In the genomic region with DNA sequence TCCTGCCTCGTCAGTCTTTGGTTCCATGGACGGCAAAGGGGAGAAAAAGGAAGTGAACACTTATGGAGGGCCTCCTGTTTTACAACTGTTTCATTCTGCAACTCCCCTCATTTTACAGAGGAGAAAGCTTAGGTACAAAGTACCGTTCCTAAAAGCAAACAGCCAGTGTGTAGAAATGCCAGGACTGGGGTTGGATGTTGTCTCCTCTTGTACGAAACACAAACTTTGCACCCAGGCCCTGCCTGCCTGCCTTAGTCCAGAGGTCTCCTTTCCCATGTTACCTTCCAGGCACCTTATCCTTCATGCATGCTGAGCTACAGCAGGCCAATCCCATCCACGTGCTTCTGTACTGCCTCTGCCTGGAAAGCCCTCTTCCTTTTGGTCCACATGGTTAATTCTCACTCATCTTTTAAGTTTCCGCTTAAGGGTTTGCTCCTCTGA, we compare ENCODE assay signal across 1 cellular context.
TF ChIP-seq lines count a peak whose summit lies in the region.

No MANE protein-coding gene starts in this region.

TF ChIP-seq in GM23338, 12 proteins besides CTCF, POLR2A, EP300 and RAD21 (continued from another document):
- TF ChIP-seq, protein P1, sequence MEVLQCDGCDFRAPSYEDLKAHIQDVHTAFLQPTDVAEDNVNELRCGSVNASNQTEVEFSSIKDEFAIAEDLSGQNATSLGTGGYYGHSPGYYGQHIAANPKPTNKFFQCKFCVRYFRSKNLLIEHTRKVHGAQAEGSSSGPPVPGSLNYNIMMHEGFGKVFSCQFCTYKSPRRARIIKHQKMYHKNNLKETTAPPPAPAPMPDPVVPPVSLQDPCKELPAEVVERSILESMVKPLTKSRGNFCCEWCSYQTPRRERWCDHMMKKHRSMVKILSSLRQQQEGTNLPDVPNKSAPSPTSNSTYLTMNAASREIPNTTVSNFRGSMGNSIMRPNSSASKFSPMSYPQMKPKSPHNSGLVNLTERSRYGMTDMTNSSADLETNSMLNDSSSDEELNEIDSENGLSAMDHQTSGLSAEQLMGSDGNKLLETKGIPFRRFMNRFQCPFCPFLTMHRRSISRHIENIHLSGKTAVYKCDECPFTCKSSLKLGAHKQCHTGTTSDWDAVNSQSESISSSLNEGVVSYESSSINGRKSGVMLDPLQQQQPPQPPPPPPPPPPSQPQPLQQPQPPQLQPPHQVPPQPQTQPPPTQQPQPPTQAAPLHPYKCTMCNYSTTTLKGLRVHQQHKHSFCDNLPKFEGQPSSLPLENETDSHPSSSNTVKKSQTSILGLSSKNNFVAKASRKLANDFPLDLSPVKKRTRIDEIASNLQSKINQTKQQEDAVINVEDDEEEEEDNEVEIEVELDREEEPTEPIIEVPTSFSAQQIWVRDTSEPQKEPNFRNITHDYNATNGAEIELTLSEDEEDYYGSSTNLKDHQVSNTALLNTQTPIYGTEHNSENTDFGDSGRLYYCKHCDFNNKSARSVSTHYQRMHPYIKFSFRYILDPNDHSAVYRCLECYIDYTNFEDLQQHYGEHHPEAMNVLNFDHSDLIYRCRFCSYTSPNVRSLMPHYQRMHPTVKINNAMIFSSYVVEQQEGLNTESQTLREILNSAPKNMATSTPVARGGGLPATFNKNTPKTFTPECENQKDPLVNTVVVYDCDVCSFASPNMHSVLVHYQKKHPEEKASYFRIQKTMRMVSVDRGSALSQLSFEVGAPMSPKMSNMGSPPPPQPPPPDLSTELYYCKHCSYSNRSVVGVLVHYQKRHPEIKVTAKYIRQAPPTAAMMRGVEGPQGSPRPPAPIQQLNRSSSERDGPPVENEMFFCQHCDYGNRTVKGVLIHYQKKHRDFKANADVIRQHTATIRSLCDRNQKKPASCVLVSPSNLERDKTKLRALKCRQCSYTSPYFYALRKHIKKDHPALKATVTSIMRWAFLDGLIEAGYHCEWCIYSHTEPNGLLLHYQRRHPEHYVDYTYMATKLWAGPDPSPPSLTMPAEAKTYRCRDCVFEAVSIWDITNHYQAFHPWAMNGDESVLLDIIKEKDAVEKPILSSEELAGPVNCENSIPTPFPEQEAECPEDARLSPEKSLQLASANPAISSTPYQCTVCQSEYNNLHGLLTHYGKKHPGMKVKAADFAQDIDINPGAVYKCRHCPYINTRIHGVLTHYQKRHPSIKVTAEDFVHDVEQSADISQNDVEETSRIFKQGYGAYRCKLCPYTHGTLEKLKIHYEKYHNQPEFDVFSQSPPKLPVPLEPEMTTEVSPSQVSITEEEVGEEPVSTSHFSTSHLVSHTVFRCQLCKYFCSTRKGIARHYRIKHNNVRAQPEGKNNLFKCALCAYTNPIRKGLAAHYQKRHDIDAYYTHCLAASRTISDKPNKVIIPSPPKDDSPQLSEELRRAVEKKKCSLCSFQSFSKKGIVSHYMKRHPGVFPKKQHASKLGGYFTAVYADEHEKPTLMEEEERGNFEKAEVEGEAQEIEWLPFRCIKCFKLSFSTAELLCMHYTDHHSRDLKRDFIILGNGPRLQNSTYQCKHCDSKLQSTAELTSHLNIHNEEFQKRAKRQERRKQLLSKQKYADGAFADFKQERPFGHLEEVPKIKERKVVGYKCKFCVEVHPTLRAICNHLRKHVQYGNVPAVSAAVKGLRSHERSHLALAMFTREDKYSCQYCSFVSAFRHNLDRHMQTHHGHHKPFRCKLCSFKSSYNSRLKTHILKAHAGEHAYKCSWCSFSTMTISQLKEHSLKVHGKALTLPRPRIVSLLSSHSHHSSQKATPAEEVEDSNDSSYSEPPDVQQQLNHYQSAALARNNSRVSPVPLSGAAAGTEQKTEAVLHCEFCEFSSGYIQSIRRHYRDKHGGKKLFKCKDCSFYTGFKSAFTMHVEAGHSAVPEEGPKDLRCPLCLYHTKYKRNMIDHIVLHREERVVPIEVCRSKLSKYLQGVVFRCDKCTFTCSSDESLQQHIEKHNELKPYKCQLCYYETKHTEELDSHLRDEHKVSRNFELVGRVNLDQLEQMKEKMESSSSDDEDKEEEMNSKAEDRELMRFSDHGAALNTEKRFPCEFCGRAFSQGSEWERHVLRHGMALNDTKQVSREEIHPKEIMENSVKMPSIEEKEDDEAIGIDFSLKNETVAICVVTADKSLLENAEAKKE (CRISPR knock-in tag; IDR thresholded peaks at IDR 0.05): no peak
- no peak for TF ChIP-seq EZH2phosphoT487 (IDR thresholded peaks at IDR 0.05; ENCODE audit: unreplicated experiment)
TF ChIP-seq in GM23338: peak in this region for 0.
